1 cellular context compared by ENCODE assay signal in genomic region chr1:234900601-234901000, GRCh38.
TF ChIP-seq lines count a peak whose summit lies in the region.

No MANE protein-coding gene starts in this region.

TF ChIP-seq in H1, 55 proteins besides CTCF, POLR2A, EP300 and RAD21 (continued from another document):
- TF ChIP-seq JUN (IDR thresholded peaks at IDR 0.05; ENCODE audit: low read depth, low read length) (no peak), POU5F1 (IDR thresholded peaks at IDR 0.05; ENCODE audit: low read depth, low read length) (no peak), HDAC6 (IDR thresholded peaks at IDR 0.05; ENCODE audit: low read depth, low read length) (no peak), RFX5 (IDR thresholded peaks at IDR 0.05; ENCODE audit: borderline replicate concordance, low read depth, low read length) (no peak)
